Comparison of ENCODE assay signal across 12 cellular contexts in the genomic region with DNA sequence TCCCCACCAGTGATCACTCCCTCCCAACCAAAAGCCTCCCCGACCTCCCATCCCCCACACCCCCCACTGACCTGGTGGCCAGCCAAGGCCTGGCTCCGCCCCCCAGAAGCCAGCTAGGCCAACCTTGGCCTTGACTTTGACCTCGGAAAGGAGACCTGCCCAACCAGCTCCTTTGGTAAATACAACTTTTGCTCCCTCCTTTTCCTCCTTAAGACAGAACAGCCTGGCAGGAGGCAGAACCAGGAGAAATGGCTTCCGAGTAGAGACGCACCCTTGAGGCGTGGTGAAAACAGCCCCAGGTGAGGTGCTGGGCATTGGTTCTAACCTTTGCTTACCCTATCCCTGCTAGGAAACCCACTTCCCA. TPM values are rescaled to one million over a fixed set of nuclear protein-coding genes. Genes with fewer than 3 reads are reported as not detected.
DNase-seq lines count a peak whose midpoint lies in the region; ATAC-seq and TF ChIP-seq lines count a peak whose summit lies in the region.
"Had no signal": no experiment of that assay in that cellular context is flagged by ENCODE, and none has a peak within 500 bp of the region (broad histone marks: within the 10 kb centered on the region; RNA-seq: fewer than 3 reads in every experiment).

No MANE protein-coding gene starts in this region.

- peaks cover 74% of the 10 kb centered on the region for H3K4me1 ChIP-seq in KMS-11 (ENCODE audit: low read depth, poor library complexity, severe bottlenecking)
- peaks cover 9 to 15% of the 10 kb centered on the region in 2 donors for H3K4me1 ChIP-seq in naive thymus-derived CD4-positive, alpha-beta T cell (ENCODE audit: control insufficient read depth in 2 of 2, insufficient read depth in 2 of 2, low read length in 2 of 2)

- no peaks in the 10 kb centered on the region for H4K20me1 ChIP-seq in KMS-11 (ENCODE audit: insufficient read depth)

- ATAC-seq in esophagus mucosa (peak; percentile 62), HG02571 (IDR thresholded peaks at IDR 0.05; ENCODE audit: unreplicated experiment) (no peak), GM19035 (IDR thresholded peaks at IDR 0.05; ENCODE audit: unreplicated experiment) (no peak), GM21367 (IDR thresholded peaks at IDR 0.05; ENCODE audit: unreplicated experiment) (no peak)
- ATAC-seq in naive thymus-derived CD4-positive, alpha-beta T cell = no peak

- POLR2A ChIA-PET in naive thymus-derived CD4-positive, alpha-beta T cell (lab: Charles Lee) = no interaction called here

- H3K4me3 Mint-ChIP-seq in naive thymus-derived CD4-positive, alpha-beta T cell = peak overlapping the region in 4 of 10 donors; percentile 7 to 22 (median 17)

- H3K9me3 ChIP-seq in naive thymus-derived CD4-positive, alpha-beta T cell (ENCODE audit: control insufficient read depth in 2 of 3, low read length in 3 of 3) = no peaks in the 10 kb centered on the region
- H3K9me3 ChIP-seq: tibial artery had no signal

- no peak for DNase-seq in naive thymus-derived CD4-positive, alpha-beta T cell
- DNase-seq in amygdala (lab: John Stamatoyannopoulos, UW) = no peak
- DNase-seq: activated gamma-delta T cell, NCI-H187, tibial artery had no signal

- H3K27me3 Mint-ChIP-seq in naive thymus-derived CD4-positive, alpha-beta T cell = no peaks in the 10 kb centered on the region

- H3K27ac ChIP-seq in 22Rv1 (peak overlapping the region; percentile 99), KMS-11 (no peak overlapping the region)
- no peak overlapping the region for H3K27ac ChIP-seq in naive thymus-derived CD4-positive, alpha-beta T cell (ENCODE audit: low read depth, low read length)
- H3K27ac ChIP-seq: HL-60, tibial artery had no signal

- peaks cover 0 to 9% (median 0%) of the 10 kb centered on the region in 11 donors for H3K9me3 Mint-ChIP-seq in naive thymus-derived CD4-positive, alpha-beta T cell

- no peak overlapping the region for H2AFZ ChIP-seq in KMS-11 (ENCODE audit: low read depth)

- intact Hi-C loops in naive thymus-derived CD4-positive, alpha-beta T cell (cut with micrococcal nuclease) = no loop called here

- no peak overlapping the region for H3K9ac ChIP-seq in KMS-11

- TF ChIP-seq CTCF in 22Rv1 (IDR thresholded peaks at IDR 0.05) (no peak), KMS-11 (conservative IDR thresholded peaks at IDR 0.05; ENCODE audit: low read depth, low read length) (no peak)

- H3K79me2 ChIP-seq in KMS-11 (ENCODE audit: insufficient read depth, low read depth) = no peaks in the 10 kb centered on the region

- H3K27ac Mint-ChIP-seq in naive thymus-derived CD4-positive, alpha-beta T cell = peak overlapping the region in 8 of 9 donors; percentile 3 to 66 (median 59)

- no peak overlapping the region for H3K4me3 ChIP-seq in KMS-11 (IDR thresholded peaks at IDR 0.05; ENCODE audit: insufficient read depth, low read depth, low read length)
- H3K4me3 ChIP-seq in naive thymus-derived CD4-positive, alpha-beta T cell (ENCODE audit: low read length) = no peak overlapping the region
- H3K4me3 ChIP-seq: tibial artery had no signal

- peaks cover 0 to 7% (median 0%) of the 10 kb centered on the region in 5 donors for H3K36me3 Mint-ChIP-seq in naive thymus-derived CD4-positive, alpha-beta T cell

- peak overlapping the region; percentile 64 for H3K4me2 ChIP-seq in KMS-11

- peaks cover 12 to 33% (median 24%) of the 10 kb centered on the region in 7 donors for H3K4me1 Mint-ChIP-seq in naive thymus-derived CD4-positive, alpha-beta T cell

- H3K36me3 ChIP-seq in KMS-11 (ENCODE audit: insufficient read depth) = no peaks in the 10 kb centered on the region
- no peaks in the 10 kb centered on the region for H3K36me3 ChIP-seq in naive thymus-derived CD4-positive, alpha-beta T cell (ENCODE audit: control insufficient read depth in 2 of 3, insufficient read depth in 3 of 3, low read length in 3 of 3)

- CTCF ChIA-PET in naive thymus-derived CD4-positive, alpha-beta T cell (lab: Charles Lee) = no interaction called here

- no peaks in the 10 kb centered on the region for H3K27me3 ChIP-seq in KMS-11 (ENCODE audit: insufficient read depth, low read depth)
- no peaks in the 10 kb centered on the region for H3K27me3 ChIP-seq in naive thymus-derived CD4-positive, alpha-beta T cell (ENCODE audit: control insufficient read depth in 2 of 2, insufficient read depth in 2 of 2, low read length in 2 of 2)
- H3K27me3 ChIP-seq: tibial artery had no signal

RNA-seq across cellular contexts. Expression of gene PLEKHA7, which starts 27.0 kb away (rescaled TPM):
- total RNA-seq in esophagus mucosa = 48.2 TPM
- 1 to 10 TPM; 2.0 to 4.8 (median 3.3) TPM for total RNA-seq in naive thymus-derived CD4-positive, alpha-beta T cell
- polyA plus RNA-seq in naive thymus-derived CD4-positive, alpha-beta T cell = 1 to 10 TPM in 1 of 2 donors, under 1 TPM in 1; 0.84 to 1.1 TPM
